ENCODE assay signal across 1 cellular context in genomic region chr6:52547647-52548352, GRCh38.
A peak's percentile ranks its signal among the peaks of the same experiment; 100 is the strongest.
TF ChIP-seq lines count a peak whose summit lies in the region.

No MANE protein-coding gene starts in this region.

TF ChIP-seq in HEK293, 187 proteins besides CTCF, POLR2A, EP300 and RAD21 (continued from another document):
- TF ChIP-seq PRDM10 (tag by site-specific recombination; IDR thresholded peaks at IDR 0.05) (no peak), ZNF335 (tag by site-specific recombination; conservative IDR thresholded peaks at IDR 0.05) (peak; percentile 87), ZFP3 (tag by site-specific recombination; IDR thresholded peaks at IDR 0.05; ENCODE audit: low read depth) (no peak), PATZ1 (tag by site-specific recombination; IDR thresholded peaks at IDR 0.05) (0 out of 2 replicates have a peak, but pooled peaks have one; percentile 12), GLIS1 (tag by site-specific recombination; IDR thresholded peaks at IDR 0.05) (peak; percentile 79), ZIC2 (tag by site-specific recombination; IDR thresholded peaks at IDR 0.05) (0 out of 2 replicates have a peak, but pooled peaks have one; percentile 34), ZNF18 (tag by site-specific recombination; IDR thresholded peaks at IDR 0.05) (0 out of 2 replicates have a peak, but pooled peaks have one; percentile 46), ZNF571 (tag by site-specific recombination; IDR thresholded peaks at IDR 0.05) (no peak), GLIS2 (tag by site-specific recombination; IDR thresholded peaks at IDR 0.05) (peak; percentile 50), ZNF510 (tag by site-specific recombination; IDR thresholded peaks at IDR 0.05; ENCODE audit: insufficient replicate concordance) (no peak), ZNF423 (tag by site-specific recombination; IDR thresholded peaks at IDR 0.05) (0 out of 2 replicates have a peak, but pooled peaks have one; percentile 35), BCL11B (tag by site-specific recombination; IDR thresholded peaks at IDR 0.05; ENCODE audit: low read depth) (no peak), ZNF600 (tag by site-specific recombination; IDR thresholded peaks at IDR 0.05) (peak; percentile 66), ZBTB8A (tag by site-specific recombination; IDR thresholded peaks at IDR 0.05) (peak; percentile 58), ZSCAN5A (tag by site-specific recombination; IDR thresholded peaks at IDR 0.05) (no peak)
